ENCODE assay signal across 20 cellular contexts in genomic region chrX:21934414-21934813, GRCh38. TPM values are rescaled to one million over a fixed set of nuclear protein-coding genes. Genes with fewer than 3 reads are reported as not detected.
DNase-seq lines count a peak whose midpoint lies in the region; ATAC-seq, FAIRE-seq and TF ChIP-seq lines count a peak whose summit lies in the region.
"Had no signal": no experiment of that assay in that cellular context is flagged by ENCODE, and none has a peak within 500 bp of the region (broad histone marks: within the 10 kb centered on the region; RNA-seq: fewer than 3 reads in every experiment).

No MANE protein-coding gene starts in this region.

- H3K4me3 ChIP-seq in RWPE2 (ENCODE audit: severe bottlenecking) (no peak overlapping the region), keratinocyte (ENCODE audit: control insufficient read depth in 2 of 3, extremely low read depth in 1 of 3, insufficient read depth in 2 of 3, low read depth in 1 of 3, low read length in 3 of 3) (no peak overlapping the region), gastroesophageal sphincter (no peak overlapping the region)

- FAIRE-seq in keratinocyte (lab: Jason Lieb, UNC) = peak; percentile 88

- H3K4me2 ChIP-seq in keratinocyte (ENCODE audit: control insufficient read depth, extremely low read depth, insufficient read depth, low read depth, low read length) = peak overlapping the region; percentile 48

- H3K27me3 ChIP-seq in RWPE2 (ENCODE audit: insufficient read depth, poor library complexity, severe bottlenecking) = no peaks in the 10 kb centered on the region
- H3K27me3 ChIP-seq in keratinocyte (ENCODE audit: control insufficient read depth, extremely low read depth, insufficient read depth, low read length) = no peaks in the 10 kb centered on the region
- H3K27me3 ChIP-seq in gastroesophageal sphincter = no peaks in the 10 kb centered on the region

- H3K4me1 ChIP-seq in RWPE2 (ENCODE audit: insufficient read depth, poor library complexity, severe bottlenecking) = peaks cover 19% of the 10 kb centered on the region
- H3K4me1 ChIP-seq in keratinocyte (ENCODE audit: control insufficient read depth, extremely low read depth, insufficient read depth, low read length) = peaks cover 31% of the 10 kb centered on the region
- no peaks in the 10 kb centered on the region for H3K4me1 ChIP-seq in gastroesophageal sphincter

- dilution Hi-C loops in keratinocyte (cut with MboI; ENCODE audit: extremely low pct_ligation_motif_present, low sequenced_read_pairs) = no loop called here

- H4K20me1 ChIP-seq in keratinocyte (ENCODE audit: control insufficient read depth, extremely low read depth, insufficient read depth, low read length) = no peaks in the 10 kb centered on the region

- peak; percentile 65 for ATAC-seq in RWPE2 (ENCODE audit: low read depth)
- ATAC-seq in gastroesophageal sphincter = no peak
- ATAC-seq: SK-N-SH treated with all-trans-retinoic acid at 6 μM for 48 hours had no signal

- no peak for TF ChIP-seq POLR2A in gastroesophageal sphincter (IDR thresholded peaks at IDR 0.05)

- TF ChIP-seq CTCF in RWPE2 (IDR thresholded peaks at IDR 0.05; ENCODE audit: poor library complexity, severe bottlenecking) (no peak), keratinocyte (optimal IDR thresholded peaks at IDR 0.05 in 1 of 3, IDR thresholded peaks at IDR 0.05 in 1 of 3, conservative IDR thresholded peaks at IDR 0.05 in 1 of 3; ENCODE audit: extremely low read depth in 1 of 3, insufficient read depth in 2 of 3, low read length in 3 of 3) (no peak), gastroesophageal sphincter (IDR thresholded peaks at IDR 0.05) (no peak)

- H3K36me3 ChIP-seq in RWPE2 (ENCODE audit: low read depth) (no peaks in the 10 kb centered on the region), keratinocyte (ENCODE audit: control insufficient read depth in 2 of 2, extremely low read depth in 1 of 2, insufficient read depth in 2 of 2, low read length in 2 of 2) (no peaks in the 10 kb centered on the region), gastroesophageal sphincter (no peaks in the 10 kb centered on the region)

- no peak for TF ChIP-seq EP300 in gastroesophageal sphincter (IDR thresholded peaks at IDR 0.05)

- no peak overlapping the region for H2AFZ ChIP-seq in keratinocyte (ENCODE audit: control insufficient read depth, low read length)

- WGBS in gastroesophageal sphincter (ENCODE audit: low coverage in 1 of 2), 2 donors = no CpG with 5 or more reads among the region's 3 CpGs

- H3K9me3 ChIP-seq in RWPE2 (ENCODE audit: severe bottlenecking) (no peaks in the 10 kb centered on the region), keratinocyte (ENCODE audit: control insufficient read depth, low read depth, low read length) (no peaks in the 10 kb centered on the region), gastroesophageal sphincter (no peaks in the 10 kb centered on the region)

- peak overlapping the region; percentile 91 for H3K27ac ChIP-seq in RWPE2 (ENCODE audit: poor library complexity, severe bottlenecking)
- H3K27ac ChIP-seq in keratinocyte (ENCODE audit: control insufficient read depth, insufficient read depth, low read length) = peak overlapping the region; percentile 69
- H3K27ac ChIP-seq in gastroesophageal sphincter = no peak overlapping the region
- H3K27ac ChIP-seq: C4-2B had no signal

- no peaks in the 10 kb centered on the region for H3K9me1 ChIP-seq in keratinocyte (ENCODE audit: control insufficient read depth, extremely low read depth, insufficient read depth, low read length)

- H3K79me2 ChIP-seq in keratinocyte (ENCODE audit: control insufficient read depth, insufficient read depth, low read length) = no peaks in the 10 kb centered on the region

- no peak overlapping the region for H3K9ac ChIP-seq in keratinocyte (ENCODE audit: control insufficient read depth, extremely low read depth, insufficient read depth, low read length)

- DNase-seq in ELF-1 (ENCODE audit: low read depth, low spot score) = peak; percentile 57
- peak; percentile 60 for DNase-seq in M059J (ENCODE audit: low read depth)
- DNase-seq in RWPE2 (ENCODE audit: low spot score) = no peak
- DNase-seq in keratinocyte (ENCODE audit: low read depth, low spot score) = peak; percentile 55
- DNase-seq in dedifferentiated amniotic fluid mesenchymal stem cell (ENCODE audit: extremely low spot score) = no peak
- no peak for DNase-seq in NCI-H345 (lab: John Stamatoyannopoulos, UW)
- no peak for DNase-seq in SK-N-DZ (ENCODE audit: low spot score)
- DNase-seq: AML-193, DMS79 treated with DMSO at 0.1 percent for 48 hours, GF-D8, H9, NCI-H1105, NCI-H2081 treated with DMSO at 0.1 percent for 48 hours, NCI-H510A, NCI-H82, SHP77, T-helper 1 cell had no signal

RNA-seq across cellular contexts. Expression of gene SMS, which starts 6.1 kb away (rescaled TPM):
- 228 and 301 TPM in 2 replicates for total RNA-seq in M059J (2014; rRNA removed; shearing (Covaris generic))
- polyA plus RNA-seq in keratinocyte = 59.1 to 142 TPM (median 127 TPM) in 3 replicates
- polyA plus RNA-seq in keratinocyte (2011; ENCODE audit: low read depth) = 209 TPM
- 100 and 144 TPM in 2 replicates for polyA plus RNA-seq in keratinocyte (2011; cell fraction: cytosol; rRNA removed)
- polyA plus RNA-seq in keratinocyte (2011; cell fraction: nucleus; rRNA removed) = 33.2 and 48.1 TPM in 2 replicates
- polyA plus RNA-seq in keratinocyte (2012; ENCODE audit: low replicate concordance) = 76.6 and 160 TPM in 2 replicates
- polyA minus RNA-seq in keratinocyte = 31.1 to 65.7 TPM (median 38.3 TPM) in 3 replicates
- 119 TPM for polyA minus RNA-seq in keratinocyte (2011; cell fraction: cytosol; rRNA and poly(A)+ RNA removed)
- 15.2 and 25.1 TPM in 2 replicates for polyA minus RNA-seq in keratinocyte (2011; cell fraction: nucleus; rRNA and poly(A)+ RNA removed)
- total RNA-seq in gastroesophageal sphincter = 10 to 100 TPM; 77.7 to 85.5 (median 83.6) TPM
- 175 and 190 TPM in 2 replicates for polyA plus RNA-seq in SK-N-DZ (2014; cell fraction: cytosol; rRNA removed)
- 64.4 and 79.4 TPM in 2 replicates for polyA plus RNA-seq in SK-N-DZ (2014; cell fraction: nucleus; rRNA removed)

Comparison
In these comparisons a context has a peak if more than half of its experiments do, and no peak if none do; other contexts are left out.
1. DNase-seq: peak in ELF-1 (single experiment), M059J (single experiment) and keratinocyte (single experiment); none in RWPE2 (single experiment), dedifferentiated amniotic fluid mesenchymal stem cell (single experiment), NCI-H345 (single experiment) and SK-N-DZ (single experiment).
2. H3K27ac ChIP-seq: peak in RWPE2 (single experiment) and keratinocyte (single experiment); none in gastroesophageal sphincter (0 of 4).